19 cellular contexts compared by ENCODE assay signal in the genomic region with DNA sequence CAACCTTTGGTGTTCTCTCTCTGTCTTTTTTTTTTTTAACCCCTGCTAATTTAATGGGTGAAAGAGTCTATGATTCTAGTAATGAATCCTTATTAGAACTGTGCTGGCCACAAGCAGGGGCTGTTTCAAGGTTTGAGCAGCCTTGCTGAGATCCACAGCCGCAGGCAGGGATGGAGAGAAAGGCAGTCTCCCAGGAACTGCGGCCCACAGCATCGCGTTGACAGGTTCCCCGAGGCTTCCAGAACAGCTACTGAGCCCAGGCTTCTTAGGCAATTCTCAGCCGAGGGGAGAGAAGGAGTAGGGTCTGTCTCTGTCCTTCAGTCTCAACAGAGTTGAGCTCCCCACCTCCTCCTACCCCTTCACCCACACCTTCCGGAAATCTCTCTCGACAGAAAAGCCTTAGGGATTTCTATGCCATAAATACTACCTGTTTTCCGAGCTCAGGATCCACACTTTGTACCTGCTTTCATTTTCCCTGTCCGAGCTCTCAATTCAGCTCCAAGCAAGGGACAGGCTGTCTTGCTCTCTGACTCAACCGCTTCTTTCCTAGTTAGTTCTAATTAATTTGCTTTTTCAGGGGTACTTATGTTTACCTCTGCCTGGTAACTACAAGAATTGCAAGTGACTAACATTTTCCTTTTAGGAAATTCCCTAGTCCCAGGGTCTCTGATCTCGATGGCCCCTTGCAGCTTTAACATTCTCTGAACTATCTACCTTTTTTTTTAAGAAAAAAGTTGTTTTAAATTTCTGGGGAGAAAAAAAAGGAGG.
A peak's percentile ranks its signal among the peaks of the same experiment; 100 is the strongest.
DNase-seq lines count a peak whose midpoint lies in the region; ATAC-seq and TF ChIP-seq lines count a peak whose summit lies in the region.
"Had no signal": no experiment of that assay in that cellular context is flagged by ENCODE, and none has a peak within 500 bp of the region (broad histone marks: within the 10 kb centered on the region; RNA-seq: fewer than 3 reads in every experiment).

No MANE protein-coding gene starts in this region.

- no peaks in the 10 kb centered on the region for H3K9me3 ChIP-seq in MM.1S (replicated peaks; ENCODE audit: insufficient read depth, low read length)
- no peaks in the 10 kb centered on the region for H3K9me3 ChIP-seq in duodenal mucosa (ENCODE audit: control insufficient read depth in 1 of 2, low read length in 2 of 2)
- no peaks in the 10 kb centered on the region for H3K9me3 ChIP-seq in muscle layer of duodenum (ENCODE audit: control insufficient read depth in 1 of 2, low read length in 2 of 2)
- H3K9me3 ChIP-seq: gastroesophageal sphincter had no signal

- no peak overlapping the region for H2AFZ ChIP-seq in MM.1S (ENCODE audit: low read length)

- H3K4me3 ChIP-seq in MM.1S (ENCODE audit: low read length) (no peak overlapping the region), duodenal mucosa (ENCODE audit: low read depth in 1 of 2, low read length in 2 of 2) (peak overlapping the region; percentile 23 to 48), muscle layer of duodenum (ENCODE audit: low read depth in 1 of 2, low read length in 2 of 2) (no peak overlapping the region)
- H3K4me3 ChIP-seq: gastroesophageal sphincter had no signal

- ATAC-seq in GM18873 (IDR thresholded peaks at IDR 0.05; ENCODE audit: low FRiP score, unreplicated experiment) = no peak
- ATAC-seq: gastroesophageal sphincter had no signal

- H3K9ac ChIP-seq in MM.1S (ENCODE audit: low read length) (no peak overlapping the region), duodenal mucosa (ENCODE audit: low read depth in 1 of 2, low read length in 2 of 2) (peak overlapping the region; percentile 49 to 65)

- peaks cover 99% of the 10 kb centered on the region for H3K27me3 ChIP-seq in MM.1S (replicated peaks; ENCODE audit: insufficient read depth, low read length)
- H3K27me3 ChIP-seq in duodenal mucosa (ENCODE audit: control insufficient read depth in 1 of 2, insufficient read depth in 2 of 2, low read length in 2 of 2) = peaks cover 0 to 2% of the 10 kb centered on the region in 2 donors
- no peaks in the 10 kb centered on the region for H3K27me3 ChIP-seq in muscle layer of duodenum (ENCODE audit: low read depth, low read length)

- no peaks in the 10 kb centered on the region for H3F3A ChIP-seq in MM.1S (ENCODE audit: insufficient read depth, low read length)

- no peak for TF ChIP-seq CTCF in 22Rv1 (IDR thresholded peaks at IDR 0.05)
- TF ChIP-seq CTCF in MM.1S (IDR thresholded peaks at IDR 0.05; ENCODE audit: low read length) = no peak

- H3K36me3 ChIP-seq in MM.1S (replicated peaks; ENCODE audit: insufficient read depth, low read length) (no peaks in the 10 kb centered on the region), duodenal mucosa (ENCODE audit: control insufficient read depth in 1 of 2, insufficient read depth in 2 of 2, low read length in 2 of 2) (no peaks in the 10 kb centered on the region), muscle layer of duodenum (ENCODE audit: control insufficient read depth in 1 of 2, insufficient read depth in 2 of 2, low read length in 2 of 2) (no peaks in the 10 kb centered on the region)
- H3K36me3 ChIP-seq: gastroesophageal sphincter had no signal

- DNase-seq in MM.1S (no peak), NCI-H1436 (lab: John Stamatoyannopoulos, UW) (no peak)
- no peak for DNase-seq in activated effector memory CD4-positive, alpha-beta T cell treated with anti-CD3 and anti-CD28 coated beads, Interleukin-2, amount 50 U/mL, for 16 hours
- no peak for DNase-seq in stimulated activated CD4-positive, alpha-beta T cell treated with anti-CD3 and anti-CD28 coated beads, Interleukin-12 subunit alpha, Interleukin-12 subunit beta, amount 100 ng/mL, for 4 hours
- DNase-seq: activated naive CD4-positive, alpha-beta T cell treated with anti-CD3 and anti-CD28 coated beads, Interleukin-2, amount 10 ng/mL, durations not matched to agents 7 days and 5 days; activated T-cell treated with anti-CD3 and anti-CD28 coated beads, Interleukin-2, amount 50 U/mL, for 48 hours; cerebellar nuclear complex; effector CD4-positive, alpha-beta T cell; Karpas-422; naive B cell; NCI-H187 treated with DMSO at 0.1 percent for 48 hours; occipital lobe; SHP77 treated with DMSO at 0.1 percent for 48 hours; stimulated activated CD4-positive, alpha-beta T cell treated with anti-CD3 and anti-CD28 coated beads, Interleukin-15, amount 100 ng/mL, for 24 hours had no signal

- H3K79me2 ChIP-seq in MM.1S (ENCODE audit: low read length) = no peaks in the 10 kb centered on the region

- H4K20me1 ChIP-seq in MM.1S (ENCODE audit: insufficient read depth, low read length) = no peaks in the 10 kb centered on the region

- H3K4me1 ChIP-seq in MM.1S (ENCODE audit: low read length) = peaks cover 9% of the 10 kb centered on the region
- H3K4me1 ChIP-seq in duodenal mucosa (ENCODE audit: control insufficient read depth in 1 of 2, insufficient read depth in 2 of 2, low read length in 2 of 2) = peaks cover 22 to 29% of the 10 kb centered on the region in 2 donors
- no peaks in the 10 kb centered on the region for H3K4me1 ChIP-seq in muscle layer of duodenum (ENCODE audit: control insufficient read depth in 1 of 2, insufficient read depth in 2 of 2, low read length in 2 of 2)
- H3K4me1 ChIP-seq: gastroesophageal sphincter had no signal

- H3K4me2 ChIP-seq in MM.1S (ENCODE audit: low read depth, low read length) = peak overlapping the region; percentile 6; the same call in 1 of the 2 replicates

- peak overlapping the region; percentile 95 for H3K27ac ChIP-seq in 22Rv1
- H3K27ac ChIP-seq in MM.1S (ENCODE audit: low read length) = no peak overlapping the region
- peak overlapping the region; percentile 97 for H3K27ac ChIP-seq in duodenal mucosa (ENCODE audit: low read depth, low read length)
- H3K27ac ChIP-seq in muscle layer of duodenum (ENCODE audit: low read length) = peak overlapping the region; percentile 60
- H3K27ac ChIP-seq: gastroesophageal sphincter had no signal

- no peaks in the 10 kb centered on the region for H3K9me2 ChIP-seq in MM.1S (replicated peaks; ENCODE audit: insufficient read depth, low read length)

Comparison
In these comparisons a context has a peak if more than half of its experiments do, and no peak if none do; other contexts are left out.
1. H3K4me3 ChIP-seq: peak in duodenal mucosa (2 of 2); none in MM.1S (single experiment) and muscle layer of duodenum (0 of 2).